14 cellular contexts compared by ENCODE assay signal in the genomic region with DNA sequence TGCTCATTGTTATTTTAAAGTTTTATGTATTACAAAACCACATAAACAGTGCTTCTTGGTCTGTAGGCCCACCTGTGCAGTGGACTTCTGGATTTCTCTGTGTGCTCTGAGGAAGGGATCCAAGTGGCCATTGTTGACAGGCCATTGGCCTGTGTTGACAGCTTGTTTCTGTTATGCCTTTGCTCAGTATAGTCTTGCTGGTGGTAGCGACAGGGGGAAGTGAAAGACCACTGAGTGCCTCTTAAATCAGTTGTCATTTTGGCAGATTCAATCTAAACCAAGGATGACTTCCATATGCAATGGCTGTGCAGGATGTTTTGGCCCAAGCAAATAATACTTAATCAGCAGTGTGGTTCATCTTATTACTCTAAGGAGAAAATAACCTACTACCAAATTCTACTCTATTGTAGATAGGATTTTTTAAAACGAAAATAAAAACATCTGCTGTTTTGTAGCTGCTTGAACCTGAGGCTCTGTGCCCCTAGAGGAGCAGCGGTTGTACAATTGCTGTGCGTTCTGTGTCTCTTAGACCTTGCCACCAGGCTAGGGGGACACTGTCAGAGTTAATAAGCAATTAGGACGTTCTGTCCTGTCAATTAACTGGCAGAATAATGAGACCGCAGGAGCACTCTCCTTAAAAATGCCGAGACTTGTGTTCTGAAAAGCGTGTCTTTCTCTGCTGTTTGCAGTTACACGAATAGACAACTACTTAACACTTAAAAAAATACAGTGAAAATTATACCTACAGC.
A peak's percentile ranks its signal among the peaks of the same experiment; 100 is the strongest.
DNase-seq lines count a peak whose midpoint lies in the region; ATAC-seq, FAIRE-seq and TF ChIP-seq lines count a peak whose summit lies in the region.
"Had no signal": no experiment of that assay in that cellular context is flagged by ENCODE, and none has a peak within 500 bp of the region (broad histone marks: within the 10 kb centered on the region; RNA-seq: fewer than 3 reads in every experiment).

No MANE protein-coding gene starts in this region.

- DNase-seq in GM12878 (ENCODE audit: low read depth, low spot score) = no peak
- no peak for DNase-seq in NCI-H1417 treated with DMSO at 0.1 percent for 48 hours (lab: John Stamatoyannopoulos, UW)
- DNase-seq in posterior cingulate gyrus = no peak
- no peak for DNase-seq in KG1 (lab: John Stamatoyannopoulos, UW)
- DNase-seq: activated CD4-positive, CD25-positive, alpha-beta regulatory T cell treated with anti-CD3 and anti-CD28 coated beads, Interleukin-2, amount 50 U/mL, for 72 hours; NCI-H2081; NCI-H748 treated with DMSO at 0.1 percent for 48 hours; stimulated activated CD4-positive, alpha-beta T cell treated with anti-CD3 and anti-CD28 coated beads, Interleukin-4, amount 100 ng/mL, for 24 hours had no signal

- H4K20me1 ChIP-seq in GM12878 (ENCODE audit: control insufficient read depth, insufficient read depth) = no peaks in the 10 kb centered on the region

- TF ChIP-seq EP300 in GM12878 (IDR thresholded peaks at IDR 0.05; ENCODE audit: borderline replicate concordance in 1 of 2, control insufficient read depth in 1 of 2, low read depth in 2 of 2, low read length in 2 of 2) = no peak

- CTCF ChIA-PET in GM12878 (lab: Yijun Ruan, JAX) = interaction anchor here (0.9 kb wide), 1 partner anchor 35 kb away, joined by 3 read pairs; no protein-coding TSS in a partner anchor

- RAD21 ChIA-PET in GM12878 (lab: Charles Lee; ENCODE audit: unreplicated experiment) = no interaction called here

- intact Hi-C loops in GM12878 (cut with micrococcal nuclease; ENCODE audit: unreplicated experiment) (no loop called here), posterior cingulate gyrus (cut with DNase I) (no loop called here)

- TF ChIP-seq POLR2A in GM12878 (IDR thresholded peaks at IDR 0.05; ENCODE audit: low read depth, low read length) = no peak

- peak; percentile 78 for ATAC-seq in GM18511 (IDR thresholded peaks at IDR 0.05; ENCODE audit: unreplicated experiment)
- peak; percentile 70 for ATAC-seq in GM21529 (IDR thresholded peaks at IDR 0.05; ENCODE audit: unreplicated experiment)
- ATAC-seq in HG03095 (IDR thresholded peaks at IDR 0.05; ENCODE audit: unreplicated experiment) = peak; percentile 74
- peak; percentile 77 for ATAC-seq in GM12878
- ATAC-seq in GM21619 (IDR thresholded peaks at IDR 0.05; ENCODE audit: unreplicated experiment) = no peak

- no peak for TF ChIP-seq RAD21 in GM12878 (IDR thresholded peaks at IDR 0.05; ENCODE audit: insufficient read depth, low read depth, low read length)

- SMC1A ChIA-PET in GM12878 (lab: Charles Lee; ENCODE audit: uncharacterized antibody, unreplicated experiment) = no interaction called here

- H3K4me1 ChIP-seq in GM12878 (ENCODE audit: control insufficient read depth, insufficient read depth, low read length) = peaks cover 7% of the 10 kb centered on the region

- peak overlapping the region; percentile 7; the same call in 1 of the 2 replicates for H2AFZ ChIP-seq in GM12878 (ENCODE audit: control insufficient read depth, low read depth, low read length)

- POLR2A ChIA-PET in GM12878 (lab: Charles Lee) = no interaction called here

- no peak overlapping the region for H3K9ac ChIP-seq in GM12878 (ENCODE audit: control insufficient read depth, insufficient read depth, low read length)

- WGBS in GM12878 (ENCODE audit: insufficient coverage, insufficient replicate concordance, low lambda C conversion rate, missing lambda C conversion rate) = 79% methylated on average over 9 of the region's 9 CpGs

- H3K9me3 ChIP-seq in GM12878 (replicated peaks; ENCODE audit: control insufficient read depth, insufficient read depth, low read length) = no peaks in the 10 kb centered on the region

- H3K4me3 ChIP-seq in GM12878 = no peak overlapping the region

- H3K36me3 ChIP-seq in GM12878 (ENCODE audit: control insufficient read depth in 2 of 2, insufficient read depth in 2 of 2, low read length in 1 of 2) = no peaks in the 10 kb centered on the region

- TF ChIP-seq CTCF in GM12878 (IDR thresholded peaks at IDR 0.05 in 2 of 3, conservative IDR thresholded peaks at IDR 0.05 in 1 of 3; ENCODE audit: control insufficient read depth in 2 of 3, extremely low read depth in 1 of 3, insufficient read depth in 1 of 3, low read depth in 3 of 3, low read length in 3 of 3) = no peak

- in situ Hi-C loops in GM12878 (cut with MboI) = no loop called here

- H3K27me3 ChIP-seq in GM12878 (replicated peaks in 1 of 2; ENCODE audit: control insufficient read depth in 2 of 2, insufficient read depth in 2 of 2, low read length in 1 of 2) = no peaks in the 10 kb centered on the region

- no TSS peak for BruUV-seq in GM12878 (replicated peaks; lab: Mats Ljungman, UMichigan)

- FAIRE-seq in GM12878 (lab: Jason Lieb, UNC) = peak; percentile 31
- FAIRE-seq: keratinocyte had no signal

- peak overlapping the region; percentile 33; the same call in 1 of the 2 replicates for H3K27ac ChIP-seq in GM12878 (ENCODE audit: control insufficient read depth, insufficient read depth)
- H3K27ac ChIP-seq: RWPE1 had no signal

- no peak overlapping the region for H3K4me2 ChIP-seq in GM12878 (ENCODE audit: control insufficient read depth, insufficient read depth)

- no peaks in the 10 kb centered on the region for H3K79me2 ChIP-seq in GM12878 (ENCODE audit: control insufficient read depth, insufficient read depth, low read length)

TF ChIP-seq in GM12878, 131 proteins besides CTCF, POLR2A, EP300 and RAD21:
- no peak for TF ChIP-seq WRNIP1 (IDR thresholded peaks at IDR 0.05; ENCODE audit: borderline replicate concordance, low read depth, low read length)
- peak; percentile 28; the same call in 1 of the 2 replicates for TF ChIP-seq RUNX3 (IDR thresholded peaks at IDR 0.05; ENCODE audit: low read length)
- no peak for TF ChIP-seq CREM (IDR thresholded peaks at IDR 0.05; ENCODE audit: low read depth)
- no peak for TF ChIP-seq RCOR1 (conservative IDR thresholded peaks at IDR 0.05; ENCODE audit: low read depth, low read length)
- TF ChIP-seq, protein P1, sequence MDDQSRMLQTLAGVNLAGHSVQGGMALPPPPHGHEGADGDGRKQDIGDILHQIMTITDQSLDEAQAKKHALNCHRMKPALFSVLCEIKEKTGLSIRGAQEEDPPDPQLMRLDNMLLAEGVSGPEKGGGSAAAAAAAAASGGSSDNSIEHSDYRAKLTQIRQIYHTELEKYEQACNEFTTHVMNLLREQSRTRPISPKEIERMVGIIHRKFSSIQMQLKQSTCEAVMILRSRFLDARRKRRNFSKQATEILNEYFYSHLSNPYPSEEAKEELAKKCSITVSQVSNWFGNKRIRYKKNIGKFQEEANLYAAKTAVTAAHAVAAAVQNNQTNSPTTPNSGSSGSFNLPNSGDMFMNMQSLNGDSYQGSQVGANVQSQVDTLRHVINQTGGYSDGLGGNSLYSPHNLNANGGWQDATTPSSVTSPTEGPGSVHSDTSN (IDR thresholded peaks at IDR 0.05; ENCODE audit: insufficient replicate concordance, low read depth, low read length) = no peak
- no peak for TF ChIP-seq SMAD1 (IDR thresholded peaks at IDR 0.05; ENCODE audit: low read depth, partially characterized antibody)
- no peak for TF ChIP-seq CBX3 (IDR thresholded peaks at IDR 0.05; ENCODE audit: borderline replicate concordance, low read depth)
- TF ChIP-seq, protein P2, sequence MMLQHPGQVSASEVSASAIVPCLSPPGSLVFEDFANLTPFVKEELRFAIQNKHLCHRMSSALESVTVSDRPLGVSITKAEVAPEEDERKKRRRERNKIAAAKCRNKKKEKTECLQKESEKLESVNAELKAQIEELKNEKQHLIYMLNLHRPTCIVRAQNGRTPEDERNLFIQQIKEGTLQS (IDR thresholded peaks at IDR 0.05; ENCODE audit: borderline replicate concordance, extremely low read depth, low read depth, low read length) = no peak
- TF ChIP-seq, protein P3, sequence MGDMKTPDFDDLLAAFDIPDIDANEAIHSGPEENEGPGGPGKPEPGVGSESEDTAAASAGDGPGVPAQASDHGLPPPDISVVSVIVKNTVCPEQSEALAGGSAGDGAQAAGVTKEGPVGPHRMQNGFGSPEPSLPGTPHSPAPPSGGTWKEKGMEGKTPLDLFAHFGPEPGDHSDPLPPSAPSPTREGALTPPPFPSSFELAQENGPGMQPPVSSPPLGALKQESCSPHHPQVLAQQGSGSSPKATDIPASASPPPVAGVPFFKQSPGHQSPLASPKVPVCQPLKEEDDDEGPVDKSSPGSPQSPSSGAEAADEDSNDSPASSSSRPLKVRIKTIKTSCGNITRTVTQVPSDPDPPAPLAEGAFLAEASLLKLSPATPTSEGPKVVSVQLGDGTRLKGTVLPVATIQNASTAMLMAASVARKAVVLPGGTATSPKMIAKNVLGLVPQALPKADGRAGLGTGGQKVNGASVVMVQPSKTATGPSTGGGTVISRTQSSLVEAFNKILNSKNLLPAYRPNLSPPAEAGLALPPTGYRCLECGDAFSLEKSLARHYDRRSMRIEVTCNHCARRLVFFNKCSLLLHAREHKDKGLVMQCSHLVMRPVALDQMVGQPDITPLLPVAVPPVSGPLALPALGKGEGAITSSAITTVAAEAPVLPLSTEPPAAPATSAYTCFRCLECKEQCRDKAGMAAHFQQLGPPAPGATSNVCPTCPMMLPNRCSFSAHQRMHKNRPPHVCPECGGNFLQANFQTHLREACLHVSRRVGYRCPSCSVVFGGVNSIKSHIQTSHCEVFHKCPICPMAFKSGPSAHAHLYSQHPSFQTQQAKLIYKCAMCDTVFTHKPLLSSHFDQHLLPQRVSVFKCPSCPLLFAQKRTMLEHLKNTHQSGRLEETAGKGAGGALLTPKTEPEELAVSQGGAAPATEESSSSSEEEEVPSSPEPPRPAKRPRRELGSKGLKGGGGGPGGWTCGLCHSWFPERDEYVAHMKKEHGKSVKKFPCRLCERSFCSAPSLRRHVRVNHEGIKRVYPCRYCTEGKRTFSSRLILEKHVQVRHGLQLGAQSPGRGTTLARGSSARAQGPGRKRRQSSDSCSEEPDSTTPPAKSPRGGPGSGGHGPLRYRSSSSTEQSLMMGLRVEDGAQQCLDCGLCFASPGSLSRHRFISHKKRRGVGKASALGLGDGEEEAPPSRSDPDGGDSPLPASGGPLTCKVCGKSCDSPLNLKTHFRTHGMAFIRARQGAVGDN (IDR thresholded peaks at IDR 0.05) = no peak
- peak; percentile 73 for TF ChIP-seq SPI1 (IDR thresholded peaks at IDR 0.05; ENCODE audit: borderline replicate concordance, insufficient read depth, low read depth, low read length)
- no peak for TF ChIP-seq HCFC1 (IDR thresholded peaks at IDR 0.05; ENCODE audit: low read length)
